ENCODE assay signal across 1 cellular context in genomic region chr7:116970148-116970910, GRCh38.
TF ChIP-seq lines count a peak whose summit lies in the region.

No MANE protein-coding gene starts in this region.

TF ChIP-seq in HepG2, 621 proteins besides CTCF, POLR2A, EP300 and RAD21 (continued from another document):
- TF ChIP-seq ZBTB34 (CRISPR knock-in tag; IDR thresholded peaks at IDR 0.05) (no peak), ZNF7 (CRISPR knock-in tag; IDR thresholded peaks at IDR 0.05) (no peak), GFI1 (CRISPR knock-in tag; IDR thresholded peaks at IDR 0.05; ENCODE audit: borderline replicate concordance) (no peak), ATF7 (IDR thresholded peaks at IDR 0.05) (no peak), ATF7 (CRISPR knock-in tag; IDR thresholded peaks at IDR 0.05) (no peak), RFX1 (IDR thresholded peaks at IDR 0.05) (no peak), GLMP (CRISPR knock-in tag; IDR thresholded peaks at IDR 0.05; ENCODE audit: borderline replicate concordance) (no peak), NFE2 (CRISPR knock-in tag; IDR thresholded peaks at IDR 0.05) (no peak), ZNF468 (CRISPR knock-in tag; IDR thresholded peaks at IDR 0.05) (no peak), DZIP1 (CRISPR knock-in tag; IDR thresholded peaks at IDR 0.05) (no peak), NCOA2 (CRISPR knock-in tag; IDR thresholded peaks at IDR 0.05) (no peak), THYN1 (CRISPR knock-in tag; IDR thresholded peaks at IDR 0.05; ENCODE audit: borderline replicate concordance, low read depth) (no peak)
